Comparison of ENCODE assay signal across 22 cellular contexts in the genomic region with DNA sequence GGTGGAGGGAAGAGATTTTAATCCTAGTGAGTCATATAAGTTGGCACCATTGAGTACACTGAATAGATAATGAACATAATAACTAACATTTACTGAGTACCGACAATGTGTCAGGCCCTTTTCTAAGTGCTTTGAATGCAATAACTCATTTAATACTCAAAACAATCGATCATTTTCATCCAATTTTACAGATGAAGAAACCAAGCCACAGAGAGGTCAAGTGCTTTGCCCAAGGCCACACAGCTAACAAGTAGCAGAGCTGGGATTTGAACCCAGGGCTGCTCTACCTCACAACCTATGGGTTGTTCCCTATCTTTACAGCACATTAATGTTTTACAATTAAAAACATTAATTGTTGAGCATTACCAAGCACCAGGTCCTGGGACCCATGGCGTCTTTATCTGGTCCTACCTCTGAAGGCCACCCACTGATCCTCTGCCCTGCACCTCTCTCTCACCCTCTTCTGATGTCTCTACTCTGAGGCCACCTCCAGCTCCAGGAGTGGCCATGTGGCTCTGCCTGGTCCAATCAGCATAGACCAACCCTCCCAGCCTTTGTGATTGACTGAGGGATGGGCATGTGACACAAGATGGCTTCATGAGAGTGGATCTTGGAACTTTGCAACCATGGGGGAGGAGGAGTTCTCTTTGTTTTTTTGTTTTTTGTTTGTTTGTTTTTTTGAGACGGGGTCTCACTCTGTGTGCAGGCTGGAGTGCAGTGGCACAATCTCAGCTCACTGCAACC.
A peak's percentile ranks its signal among the peaks of the same experiment; 100 is the strongest.
DNase-seq lines count a peak whose midpoint lies in the region; ATAC-seq and TF ChIP-seq lines count a peak whose summit lies in the region.
"Had no signal": no experiment of that assay in that cellular context is flagged by ENCODE, and none has a peak within 500 bp of the region (broad histone marks: within the 10 kb centered on the region; RNA-seq: fewer than 3 reads in every experiment).

No MANE protein-coding gene starts in this region.

- no peak for ATAC-seq in IMR-90 (ENCODE audit: low read depth)
- ATAC-seq: activated CD4-positive, CD25-positive, alpha-beta regulatory T cell treated with anti-CD3 and anti-CD28 coated beads, Interleukin-2, amount 50 U/mL, for 24 hours; activated CD8-positive, alpha-beta T cell treated with anti-CD3 and anti-CD28 coated beads for 36 hours; effector memory CD8-positive, alpha-beta T cell; stimulated activated naive CD8-positive, alpha-beta T cell treated with anti-CD3 and anti-CD28 coated beads, Interleukin-15, amount 100 ng/mL, for 72 hours; upper lobe of right lung had no signal

- H3K9me3 ChIP-seq in A673 (ENCODE audit: low read depth, low read length, poor library complexity, severe bottlenecking) (no peaks in the 10 kb centered on the region), IMR-90 (ENCODE audit: control insufficient read depth, insufficient read depth, low read length) (peaks cover 1% of the 10 kb centered on the region; the same call in 1 of the 2 replicates), WERI-Rb-1 (ENCODE audit: severe bottlenecking) (peaks cover 3% of the 10 kb centered on the region), prostate gland (no peaks in the 10 kb centered on the region), osteoblast (ENCODE audit: low read depth, low read length) (no peaks in the 10 kb centered on the region)
- H3K9me3 ChIP-seq: adrenal gland, right atrium auricular region, upper lobe of right lung had no signal

- intact Hi-C loops in A673 (cut with micrococcal nuclease; ENCODE audit: unreplicated experiment) (no loop called here), IMR-90 (cut with micrococcal nuclease) (no loop called here), prostate gland (cut with DNase I) (no loop called here)

- TF ChIP-seq CTCF in A673 (conservative IDR thresholded peaks at IDR 0.05; ENCODE audit: low read depth, low read length) (no peak), IMR-90 (conservative IDR thresholded peaks at IDR 0.05; ENCODE audit: low read depth, low read length) (no peak), WERI-Rb-1 (IDR thresholded peaks at IDR 0.05; ENCODE audit: low read depth, low read length) (no peak), prostate gland (IDR thresholded peaks at IDR 0.05) (no peak), chondrocyte (IDR thresholded peaks at IDR 0.05) (no peak), osteoblast (IDR thresholded peaks at IDR 0.05; ENCODE audit: extremely low read depth, low read depth, low read length) (no peak)

- no peak overlapping the region for H3K4me3 Mint-ChIP-seq in chondrocyte (ENCODE audit: unreplicated experiment)
- H3K4me3 Mint-ChIP-seq: activated CD8-positive, alpha-beta T cell treated with anti-CD3 and anti-CD28 coated beads for 36 hours; effector memory CD8-positive, alpha-beta T cell; HFFc6; stimulated activated naive CD8-positive, alpha-beta T cell treated with anti-CD3 and anti-CD28 coated beads, Interleukin-15, amount 100 ng/mL, for 72 hours had no signal

- in situ Hi-C loops in IMR-90 (cut with MboI; ENCODE audit: low sequenced_read_pairs) = no loop called here

- H4K20me1 ChIP-seq in IMR-90 (ENCODE audit: insufficient read depth, low read length) (no peaks in the 10 kb centered on the region), osteoblast (ENCODE audit: insufficient read depth, low read length) (no peaks in the 10 kb centered on the region)

- no peak overlapping the region for H3K56ac ChIP-seq in IMR-90 (ENCODE audit: extremely low read depth, insufficient read depth, low read length)

- H3K4me2 ChIP-seq in IMR-90 (ENCODE audit: low read depth, low read length) = no peak overlapping the region
- no peak overlapping the region for H3K4me2 ChIP-seq in osteoblast (ENCODE audit: insufficient read depth, low read length)

- no peaks in the 10 kb centered on the region for H3K27me3 Mint-ChIP-seq in chondrocyte (ENCODE audit: low read depth)

- no peak overlapping the region for H2BK20ac ChIP-seq in IMR-90 (ENCODE audit: low read depth, low read length)

- H3K36me3 ChIP-seq in A673 (ENCODE audit: insufficient read depth, low read length, poor library complexity, severe bottlenecking) = no peaks in the 10 kb centered on the region
- H3K36me3 ChIP-seq in IMR-90 (ENCODE audit: control insufficient read depth, insufficient read depth, low read length) = no peaks in the 10 kb centered on the region
- peaks cover 8% of the 10 kb centered on the region; the same call in 1 of the 2 replicates for H3K36me3 ChIP-seq in WERI-Rb-1
- H3K36me3 ChIP-seq in prostate gland = no peaks in the 10 kb centered on the region
- H3K36me3 ChIP-seq in osteoblast (ENCODE audit: insufficient read depth, low read length) = no peaks in the 10 kb centered on the region
- H3K36me3 ChIP-seq: adrenal gland, brain microvascular endothelial cell, right atrium auricular region, upper lobe of right lung had no signal

- WGBS in IMR-90 (ENCODE audit: extremely low coverage in 2 of 2, insufficient read length in 1 of 2), 2 experiments = no CpG with 5 or more reads among the region's 4 CpGs
- 85% methylated on average over 4 of the region's 4 CpGs for WGBS in prostate gland

- no peak overlapping the region for H2BK15ac ChIP-seq in IMR-90 (ENCODE audit: low read depth, low read length)

- no TSS peak for BruUV-seq in A673 (replicated peaks; lab: Mats Ljungman, UMichigan)
- BruUV-seq in IMR-90 (replicated peaks; lab: Mats Ljungman, UMichigan) = no TSS peak

- H3K27me3 ChIP-seq in A673 (replicated peaks; ENCODE audit: insufficient read depth, low read depth, low read length, poor library complexity) (peaks cover 16% of the 10 kb centered on the region), IMR-90 (ENCODE audit: control insufficient read depth, insufficient read depth, low read length) (peaks cover 25% of the 10 kb centered on the region), WERI-Rb-1 (ENCODE audit: insufficient read depth, low read depth, severe bottlenecking) (no peaks in the 10 kb centered on the region), prostate gland (replicated peaks; ENCODE audit: insufficient read depth) (no peaks in the 10 kb centered on the region), osteoblast (ENCODE audit: insufficient read depth, low read length) (no peaks in the 10 kb centered on the region)
- H3K27me3 ChIP-seq: adrenal gland, right atrium auricular region, upper lobe of right lung had no signal

- no peaks in the 10 kb centered on the region for H3K79me1 ChIP-seq in IMR-90 (ENCODE audit: low read depth in 1 of 2, low read length in 2 of 2)

- H2AFZ ChIP-seq in IMR-90 (replicated peaks; ENCODE audit: low read length, poor library complexity) = no peak overlapping the region
- H2AFZ ChIP-seq in osteoblast (ENCODE audit: low read length) = no peak overlapping the region

- H4K5ac ChIP-seq in IMR-90 (ENCODE audit: low read depth, low read length) = no peak overlapping the region

- no peaks in the 10 kb centered on the region for H3K9me3 Mint-ChIP-seq in chondrocyte (ENCODE audit: low read depth)
- H3K9me3 Mint-ChIP-seq: activated CD8-positive, alpha-beta T cell treated with anti-CD3 and anti-CD28 coated beads for 36 hours; effector memory CD8-positive, alpha-beta T cell; HFFc6; stimulated activated naive CD8-positive, alpha-beta T cell treated with anti-CD3 and anti-CD28 coated beads, Interleukin-15, amount 100 ng/mL, for 72 hours had no signal

- no peaks in the 10 kb centered on the region for H3K36me3 Mint-ChIP-seq in chondrocyte (ENCODE audit: low read depth)
- H3K36me3 Mint-ChIP-seq: naive B cell had no signal

- no peak overlapping the region for H2AK5ac ChIP-seq in IMR-90 (ENCODE audit: low read depth, low read length)

- CTCF ChIA-PET in A673 (lab: Charles Lee) (no interaction called here), IMR-90 (lab: Yijun Ruan, JAX) (no interaction called here)

- TF ChIP-seq RAD21 in IMR-90 (IDR thresholded peaks at IDR 0.05; ENCODE audit: low read length) = no peak

- H3K9me1 ChIP-seq in IMR-90 (ENCODE audit: insufficient read depth, low read length) = 0 out of 2 replicates have a peak, but pooled peaks cover 2% of the 10 kb centered on the region

- H2BK120ac ChIP-seq in IMR-90 (ENCODE audit: low read depth, low read length) = no peak overlapping the region

- H3K14ac ChIP-seq in IMR-90 (replicated peaks; ENCODE audit: low read depth, low read length) = no peak overlapping the region

- no peaks in the 10 kb centered on the region for H3K79me2 ChIP-seq in osteoblast (ENCODE audit: insufficient read depth, low read length)

- DNase-seq in A673 (ENCODE audit: low spot score) (peak; percentile 14), IMR-90 (no peak), WERI-Rb-1 (no peak), prostate gland (ENCODE audit: low spot score) (no peak), mesenteric fat pad (ENCODE audit: low spot score) (no peak), chondrocyte (ENCODE audit: low spot score) (no peak), osteoblast (ENCODE audit: insufficient read length, low spot score, missing footprints) (no peak), NCI-H1092 (lab: John Stamatoyannopoulos, UW) (no peak)
- DNase-seq: activated CD8-positive, alpha-beta T cell treated with anti-CD3 and anti-CD28 coated beads for 36 hours; activated T-cell treated with anti-CD3 and anti-CD28 coated beads for 4 hours; brain microvascular endothelial cell; effector memory CD8-positive, alpha-beta T cell; HFFc6; mammary epithelial cell; naive B cell; NCI-H524; stimulated activated CD4-positive, alpha-beta T cell treated with anti-CD3 and anti-CD28 coated beads, Interleukin-12 subunit alpha, Interleukin-12 subunit beta, amount 100 ng/mL, for 4 hours; stimulated activated naive CD8-positive, alpha-beta T cell treated with anti-CD3 and anti-CD28 coated beads, Interleukin-15, amount 100 ng/mL, for 72 hours; upper lobe of right lung had no signal

- H3K23ac ChIP-seq in IMR-90 (ENCODE audit: low read depth, low read length) = no peak overlapping the region

- no peak overlapping the region for H4K91ac ChIP-seq in IMR-90 (ENCODE audit: insufficient read depth, low read depth, low read length)

- H3K27ac ChIP-seq in A673 (ENCODE audit: low read depth, low read length, poor library complexity, severe bottlenecking) (no peak overlapping the region), IMR-90 (ENCODE audit: insufficient read depth, low read length) (no peak overlapping the region), WERI-Rb-1 (peak overlapping the region; percentile 83; the same call in 1 of the 2 replicates), prostate gland (peak overlapping the region; percentile 50 to 71), osteoblast (ENCODE audit: low read depth, low read length) (no peak overlapping the region)
- H3K27ac ChIP-seq: adrenal gland, brain microvascular endothelial cell, upper lobe of right lung had no signal

- H3K18ac ChIP-seq in IMR-90 (ENCODE audit: low read depth, low read length) = no peak overlapping the region

- no peak for TF ChIP-seq POLR2A in IMR-90 (IDR thresholded peaks at IDR 0.05; ENCODE audit: low read depth, low read length)
- TF ChIP-seq POLR2A in prostate gland (IDR thresholded peaks at IDR 0.05) = no peak

- no peak overlapping the region for H2BK5ac ChIP-seq in IMR-90 (ENCODE audit: low read depth, low read length, poor library complexity, severe bottlenecking)

- H3K4me1 Mint-ChIP-seq in chondrocyte (ENCODE audit: low read depth) = peaks cover 25% of the 10 kb centered on the region
- H3K4me1 Mint-ChIP-seq: naive B cell; stimulated activated naive CD8-positive, alpha-beta T cell treated with anti-CD3 and anti-CD28 coated beads, Interleukin-15, amount 100 ng/mL, for 72 hours had no signal

- POLR2A ChIA-PET in A673 (lab: Charles Lee; ENCODE audit: low non-redundant PET) (no interaction called here), IMR-90 (lab: Charles Lee; ENCODE audit: unreplicated experiment) (no interaction called here)

- no peak overlapping the region for H3K27ac Mint-ChIP-seq in chondrocyte (ENCODE audit: unreplicated experiment)
- H3K27ac Mint-ChIP-seq: activated CD8-positive, alpha-beta T cell treated with anti-CD3 and anti-CD28 coated beads for 36 hours; effector memory CD8-positive, alpha-beta T cell; HFFc6; naive B cell; stimulated activated naive CD8-positive, alpha-beta T cell treated with anti-CD3 and anti-CD28 coated beads, Interleukin-15, amount 100 ng/mL, for 72 hours had no signal

- no peak overlapping the region for H4K8ac ChIP-seq in IMR-90 (ENCODE audit: low read depth in 2 of 2, low read length in 2 of 2)

- no peaks in the 10 kb centered on the region for H3K4me1 ChIP-seq in A673 (ENCODE audit: insufficient read depth, low read length, poor library complexity, severe bottlenecking)
- H3K4me1 ChIP-seq in IMR-90 (ENCODE audit: control insufficient read depth, insufficient read depth, low read length) = peaks cover 3% of the 10 kb centered on the region
- no peaks in the 10 kb centered on the region for H3K4me1 ChIP-seq in prostate gland (replicated peaks)
- H3K4me1 ChIP-seq in osteoblast (ENCODE audit: insufficient read depth, low read length) = peaks cover 35% of the 10 kb centered on the region

- no peak overlapping the region for H3K9ac ChIP-seq in IMR-90 (ENCODE audit: low read depth, low read length)

- H3K4ac ChIP-seq in IMR-90 (ENCODE audit: low read depth, low read length) = no peak overlapping the region

- dilution Hi-C loops in IMR-90 (cut with HindIII; ENCODE audit: low sequenced_read_pairs, unreplicated experiment) = no loop called here

- no peak overlapping the region for H2AK9ac ChIP-seq in IMR-90 (replicated peaks; ENCODE audit: low read depth, low read length, poor library complexity)

- no peak overlapping the region for H3K4me3 ChIP-seq in A673 (ENCODE audit: low read depth, low read length, poor library complexity, severe bottlenecking)
- H3K4me3 ChIP-seq in IMR-90 (ENCODE audit: insufficient read depth, low read depth, low read length) = no peak overlapping the region
- no peak overlapping the region for H3K4me3 ChIP-seq in WERI-Rb-1 (ENCODE audit: low read depth, low read length)
- H3K4me3 ChIP-seq in prostate gland = no peak overlapping the region
- no peak overlapping the region for H3K4me3 ChIP-seq in osteoblast (ENCODE audit: insufficient read depth, low read length)
- H3K4me3 ChIP-seq: adrenal gland, right atrium auricular region, upper lobe of right lung had no signal

Comparison
In these comparisons a context has a peak if more than half of its experiments do, and no peak if none do; other contexts are left out.
1. H3K27ac ChIP-seq: peak in WERI-Rb-1 (single experiment) and prostate gland (2 of 2); none in A673 (single experiment), IMR-90 (single experiment) and osteoblast (single experiment).